Comparison of ENCODE assay signal across 23 cellular contexts in the genomic region with DNA sequence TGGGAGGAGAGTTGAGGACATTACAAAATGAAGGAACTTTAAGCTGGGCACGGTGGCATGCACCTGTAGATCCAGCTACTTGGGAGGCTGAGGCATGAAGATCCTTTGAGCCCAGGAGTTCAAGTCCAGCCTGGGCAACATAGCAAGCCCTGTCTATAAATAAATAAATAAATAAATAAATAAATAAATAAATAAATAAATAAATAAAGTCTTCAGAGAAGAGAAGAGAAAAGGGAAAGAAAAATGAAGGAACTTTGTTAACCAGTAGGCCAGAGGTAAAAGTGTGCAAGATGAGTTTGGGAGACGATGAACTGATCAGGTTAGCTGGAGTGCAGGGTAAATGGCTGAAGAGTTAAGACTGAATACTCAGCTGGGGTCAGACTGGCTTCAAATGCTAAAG. TPM values are rescaled to one million over a fixed set of nuclear protein-coding genes. Genes with fewer than 3 reads are reported as not detected.
DNase-seq lines count a peak whose midpoint lies in the region; ATAC-seq, FAIRE-seq and TF ChIP-seq lines count a peak whose summit lies in the region.
"Had no signal": no experiment of that assay in that cellular context is flagged by ENCODE, and none has a peak within 500 bp of the region (broad histone marks: within the 10 kb centered on the region; RNA-seq: fewer than 3 reads in every experiment).

No MANE protein-coding gene starts in this region.

- no peak for TF ChIP-seq EP300 in A549 (IDR thresholded peaks at IDR 0.05)

- CTCF ChIA-PET in A549 (lab: Yijun Ruan, JAX), result interaction anchor here (0.6 to 1.6 kb wide), 4 partner anchors 46 to 185 kb away, joined by 3 to 4 read pairs (median 4); no protein-coding TSS in a partner anchor

- ATAC-seq in A549, result no peak
- no peak for ATAC-seq in stimulated activated effector memory CD8-positive, alpha-beta T cell treated with anti-CD3 and anti-CD28 coated beads, Interleukin-12 subunit alpha, Interleukin-12 subunit beta, amount 100 ng/mL, for 72 hours
- ATAC-seq in heart right ventricle, result no peak
- ATAC-seq: GM12878 had no signal

- no peak overlapping the region for H3K4me2 ChIP-seq in A549

- no peaks in the 10 kb centered on the region for H3K27me3 Mint-ChIP-seq in activated T-cell treated with anti-CD3 and anti-CD28 coated beads, Interleukin-2, amount 50 U/mL, for 24 hours
- H3K27me3 Mint-ChIP-seq in endothelial cell (ENCODE audit: unreplicated experiment), result no peaks in the 10 kb centered on the region
- H3K27me3 Mint-ChIP-seq: CD4-positive, alpha-beta memory T cell had no signal

- H3K4me1 ChIP-seq in A549, result peaks cover 12% of the 10 kb centered on the region
- peaks cover 0 to 5% (median 0%) of the 10 kb centered on the region in 9 donors for H3K4me1 ChIP-seq in heart right ventricle
- H3K4me1 ChIP-seq: Caco-2 had no signal

- POLR2A ChIA-PET in A549 (lab: Yijun Ruan, JAX), result no interaction called here

- TF ChIP-seq CTCF in A549 (IDR thresholded peaks at IDR 0.05), result no peak
- TF ChIP-seq CTCF in endothelial cell (IDR thresholded peaks at IDR 0.05; ENCODE audit: unreplicated experiment), result no peak
- TF ChIP-seq CTCF in heart right ventricle (IDR thresholded peaks at IDR 0.05), result no peak

- no peak for FAIRE-seq in A549 (lab: Jason Lieb, UNC)
- FAIRE-seq: A204.1, GM12878, H1 had no signal

- no peaks in the 10 kb centered on the region for H3K27me3 ChIP-seq in heart right ventricle

- peaks cover 0 to 84% (median 8%) of the 10 kb centered on the region in 9 donors for H3K36me3 ChIP-seq in heart right ventricle

- no peaks in the 10 kb centered on the region for H3K9me3 Mint-ChIP-seq in activated T-cell treated with anti-CD3 and anti-CD28 coated beads, Interleukin-2, amount 50 U/mL, for 24 hours
- H3K9me3 Mint-ChIP-seq in endothelial cell (ENCODE audit: unreplicated experiment), result no peaks in the 10 kb centered on the region
- no peaks in the 10 kb centered on the region for H3K9me3 Mint-ChIP-seq in stimulated activated effector memory CD8-positive, alpha-beta T cell treated with anti-CD3 and anti-CD28 coated beads, Interleukin-12 subunit alpha, Interleukin-12 subunit beta, amount 100 ng/mL, for 72 hours

- H3K4me3 ChIP-seq in A549 (no peak overlapping the region), heart right ventricle (no peak overlapping the region)
- H3K4me3 ChIP-seq: GM12878, GM23248 had no signal

- H3K27ac Mint-ChIP-seq in activated T-cell treated with anti-CD3 and anti-CD28 coated beads, Interleukin-2, amount 50 U/mL, for 24 hours, result peak overlapping the region; percentile 37
- H3K27ac Mint-ChIP-seq in endothelial cell (ENCODE audit: unreplicated experiment), result no peak overlapping the region
- peak overlapping the region; percentile 36 for H3K27ac Mint-ChIP-seq in stimulated activated effector memory CD8-positive, alpha-beta T cell treated with anti-CD3 and anti-CD28 coated beads, Interleukin-12 subunit alpha, Interleukin-12 subunit beta, amount 100 ng/mL, for 72 hours

- H3K4me3 Mint-ChIP-seq in activated T-cell treated with anti-CD3 and anti-CD28 coated beads, Interleukin-2, amount 50 U/mL, for 24 hours, result no peak overlapping the region
- H3K4me3 Mint-ChIP-seq in endothelial cell (ENCODE audit: unreplicated experiment), result peak overlapping the region; percentile 17
- no peak overlapping the region for H3K4me3 Mint-ChIP-seq in stimulated activated effector memory CD8-positive, alpha-beta T cell treated with anti-CD3 and anti-CD28 coated beads, Interleukin-12 subunit alpha, Interleukin-12 subunit beta, amount 100 ng/mL, for 72 hours
- H3K4me3 Mint-ChIP-seq: CD4-positive, alpha-beta memory T cell had no signal

- H3K36me3 Mint-ChIP-seq in activated T-cell treated with anti-CD3 and anti-CD28 coated beads, Interleukin-2, amount 50 U/mL, for 24 hours (ENCODE audit: low read depth), result peaks cover 20% of the 10 kb centered on the region
- H3K36me3 Mint-ChIP-seq in endothelial cell (ENCODE audit: low read depth, unreplicated experiment), result no peaks in the 10 kb centered on the region
- H3K36me3 Mint-ChIP-seq in stimulated activated effector memory CD8-positive, alpha-beta T cell treated with anti-CD3 and anti-CD28 coated beads, Interleukin-12 subunit alpha, Interleukin-12 subunit beta, amount 100 ng/mL, for 72 hours, result no peaks in the 10 kb centered on the region

- H3K4me1 Mint-ChIP-seq in activated T-cell treated with anti-CD3 and anti-CD28 coated beads, Interleukin-2, amount 50 U/mL, for 24 hours (ENCODE audit: low read depth), result peaks cover 27% of the 10 kb centered on the region
- H3K4me1 Mint-ChIP-seq in endothelial cell (ENCODE audit: unreplicated experiment), result no peaks in the 10 kb centered on the region
- peaks cover 17% of the 10 kb centered on the region for H3K4me1 Mint-ChIP-seq in stimulated activated effector memory CD8-positive, alpha-beta T cell treated with anti-CD3 and anti-CD28 coated beads, Interleukin-12 subunit alpha, Interleukin-12 subunit beta, amount 100 ng/mL, for 72 hours
- H3K4me1 Mint-ChIP-seq: CD4-positive, alpha-beta memory T cell had no signal

- no peak for TF ChIP-seq RAD21 in A549 (conservative IDR thresholded peaks at IDR 0.05 in 1 of 2, IDR thresholded peaks at IDR 0.05 in 1 of 2)

- no peaks in the 10 kb centered on the region for H3K9me3 ChIP-seq in A549
- no peaks in the 10 kb centered on the region for H3K9me3 ChIP-seq in heart right ventricle
- H3K9me3 ChIP-seq: Caco-2 had no signal

- DNase-seq in activated T-cell treated with anti-CD3 and anti-CD28 coated beads, Interleukin-2, amount 50 U/mL, for 24 hours, result no peak
- no peak for DNase-seq in activated T-cell treated with anti-CD3 and anti-CD28 coated beads for 4 hours
- DNase-seq in A549 (ENCODE audit: low read depth in 1 of 2, low spot score in 1 of 2), result no peak
- no peak for DNase-seq in endothelial cell (ENCODE audit: low spot score)
- no peak for DNase-seq in stimulated activated effector memory CD8-positive, alpha-beta T cell treated with anti-CD3 and anti-CD28 coated beads, Interleukin-12 subunit alpha, Interleukin-12 subunit beta, amount 100 ng/mL, for 72 hours (ENCODE audit: low spot score in 2 of 2)
- DNase-seq in heart right ventricle, result no peak
- DNase-seq in DMS53 treated with DMSO at 0.1 percent for 48 hours (lab: John Stamatoyannopoulos, UW; ENCODE audit: unreplicated experiment), result no peak
- no peak for DNase-seq in AG20443 (ENCODE audit: low spot score)
- DNase-seq: ACHN; C1 segment of cervical spinal cord; Caco-2; CD4-positive, alpha-beta memory T cell; DMS153; DMS79; EL; GDM1; GM23248; H7; HCEC 1CT had no signal

- no peak for TF ChIP-seq POLR2A in A549 (IDR thresholded peaks at IDR 0.05; ENCODE audit: low read length)

- 98% methylated on average over 2 of the region's 2 CpGs for WGBS in A549 (ENCODE audit: missing lambda C conversion rate)
- 96 to 99% methylated on average over 2 of the region's 2 CpGs for WGBS in heart right ventricle, 2 donors

- H3K27ac ChIP-seq in A549 (no peak overlapping the region), heart right ventricle (no peak overlapping the region)
- H3K27ac ChIP-seq: 22Rv1, GM23248 had no signal

- intact Hi-C loops in heart right ventricle (cut with DNase I), result no loop called here

TF ChIP-seq in A549, 52 proteins besides CTCF, POLR2A, EP300 and RAD21:
- TF ChIP-seq PHF8 (IDR thresholded peaks at IDR 0.05; ENCODE audit: borderline replicate concordance, low read depth) (no peak), ZC3H11A (IDR thresholded peaks at IDR 0.05) (peak; percentile 98)

RNA-seq across cellular contexts. Expression of a gene that starts 20.1 kb away (rescaled TPM):
- polyA plus RNA-seq in A549 (2011; rRNA removed) (20.8 and 21.2 TPM in 2 replicates), A549 (2017; fragmentation: RNase III; extraction: RNeasy Plus Mini Kit Qiagen cat#74134 plus additional on column Dnase treatment) (43.4 to 49.8 TPM (median 47.3 TPM) in 3 replicates), heart right ventricle (10 to 100 TPM in 1 of 2 donors, 1 to 10 TPM in 1; 6.6 to 15.7 TPM)
- polyA plus RNA-seq in A549 (2012; cell fraction: cytosol; rRNA removed), result 25.0 and 27.8 TPM in 2 replicates
- 28.3 and 29.6 TPM in 2 replicates for polyA plus RNA-seq in A549 (2012; cell fraction: nucleus; rRNA removed)
- 6.2 and 10.5 TPM in 2 replicates for polyA minus RNA-seq in A549 (2011; rRNA and poly(A)+ RNA removed)
- total RNA-seq in endothelial cell (ENCODE audit: unreplicated experiment) (32.7 TPM), heart right ventricle (10 to 100 TPM; 13.9 to 30.8 (median 23.6) TPM)

RNA-seq across cellular contexts. Expression of a gene that starts 49.3 kb away (rescaled TPM):
- polyA plus RNA-seq in A549 (2011; rRNA removed) (9.2 and 16.3 TPM in 2 replicates), A549 (2017; fragmentation: RNase III; extraction: RNeasy Plus Mini Kit Qiagen cat#74134 plus additional on column Dnase treatment) (7.8 to 8.3 TPM (median 8.3 TPM) in 3 replicates), heart right ventricle (1 to 10 TPM; 5.9 to 9.1 TPM)
- polyA plus RNA-seq in A549 (2012; cell fraction: cytosol; rRNA removed), result 1.7 and 2.2 TPM in 2 replicates
- 0.88 and 1.9 TPM in 2 replicates for polyA plus RNA-seq in A549 (2012; cell fraction: nucleus; rRNA removed)
- polyA minus RNA-seq in A549 (2011; rRNA and poly(A)+ RNA removed), result 3.7 TPM in 2 replicates
- total RNA-seq in endothelial cell (ENCODE audit: unreplicated experiment) (13.1 TPM), heart right ventricle (10 to 100 TPM; 11.6 to 21.2 (median 14.0) TPM)
